ENCODE assay signal across 8 cellular contexts in genomic region chr6:33271608-33272357, GRCh38. TPM values are rescaled to one million over a fixed set of nuclear protein-coding genes. Genes with fewer than 3 reads are reported as not detected.
A peak's percentile ranks its signal among the peaks of the same experiment; 100 is the strongest.
DNase-seq lines count a peak whose midpoint lies in the region; ATAC-seq and TF ChIP-seq lines count a peak whose summit lies in the region.

Gene RPS18 (plus strand): TSS chr6:33272075. CDS start chr6:33272120, 45 bp downstream.
Gene VPS52 (minus strand): TSS chr6:33271876. CDS start chr6:33271675, 201 bp downstream.

- TF ChIP-seq CTCF in chondrocyte (IDR thresholded peaks at IDR 0.05), result no peak

- H3K4me1 Mint-ChIP-seq in chondrocyte (ENCODE audit: low read depth), result peaks cover 59% of the 10 kb centered on the region

- peak; percentile 83 for ATAC-seq in HG03439 (IDR thresholded peaks at IDR 0.05; ENCODE audit: unreplicated experiment)

- no peaks in the 10 kb centered on the region for H3K9me3 Mint-ChIP-seq in chondrocyte (ENCODE audit: low read depth)

- TF ChIP-seq POLR2A in GM19193 (IDR thresholded peaks at IDR 0.05; ENCODE audit: extremely low read depth, insufficient read depth, insufficient read length), result peak; percentile 99

- peaks cover 35% of the 10 kb centered on the region for H3K36me3 Mint-ChIP-seq in chondrocyte (ENCODE audit: low read depth)

- peak within 1 kb of the TSS; percentile 94 for H3K4me3 Mint-ChIP-seq in chondrocyte (ENCODE audit: unreplicated experiment)

- H3K27ac Mint-ChIP-seq in chondrocyte (ENCODE audit: unreplicated experiment), result peak within 1 kb of the TSS; percentile 100

- DNase-seq in AML-193 (lab: John Stamatoyannopoulos, UW) (peak; percentile 99 to 100), NCI-H510A treated with DMSO at 0.1 percent for 48 hours (lab: John Stamatoyannopoulos, UW) (peak; percentile 99), chondrocyte (ENCODE audit: low spot score) (no peak), kidney glomerular epithelial cell (lab: John Stamatoyannopoulos, UW) (peak; percentile 96)
- DNase-seq in activated CD4-positive, alpha-beta T cell treated with anti-CD3 and anti-CD28 coated beads for 24 hours (ENCODE audit: low read depth in 2 of 2), result peak; percentile 77 to 86
- DNase-seq in stimulated activated CD4-positive, alpha-beta T cell treated with anti-CD3 and anti-CD28 coated beads, Interleukin-1b, Interleukin-23, amount 100 ng/mL, for 1 hour (ENCODE audit: low read depth in 2 of 2), result peak; percentile 72 to 86

- no peaks in the 10 kb centered on the region for H3K27me3 Mint-ChIP-seq in chondrocyte (ENCODE audit: low read depth)

RNA-seq across cellular contexts. Expression of gene RPS18, which starts in this region (rescaled TPM):
- total RNA-seq in chondrocyte, result 1,578 to 1,963 TPM (median 1,582 TPM) in 3 replicates

RNA-seq across cellular contexts. Expression of gene VPS52, which starts in this region (rescaled TPM):
- total RNA-seq in chondrocyte, result 35.8 to 49.9 TPM (median 36.0 TPM) in 3 replicates
